In genomic region chr3:13537926-13538325, GRCh38 we compare ENCODE assay signal across 14 cellular contexts. TPM values are rescaled to one million over a fixed set of nuclear protein-coding genes. Genes with fewer than 3 reads are reported as not detected.
DNase-seq lines count a peak whose midpoint lies in the region; ATAC-seq, FAIRE-seq and TF ChIP-seq lines count a peak whose summit lies in the region.
"Had no signal": no experiment of that assay in that cellular context is flagged by ENCODE, and none has a peak within 500 bp of the region (broad histone marks: within the 10 kb centered on the region; RNA-seq: fewer than 3 reads in every experiment).

No MANE protein-coding gene starts in this region.

- ATAC-seq in HepG2: no peak
- ATAC-seq in CD4-positive, alpha-beta T cell (ENCODE audit: poor library complexity): no peak

- intact Hi-C loops in HepG2 (cut with micrococcal nuclease; ENCODE audit: unreplicated experiment): no loop called here
- intact Hi-C loops in CD4-positive, alpha-beta T cell (cut with DNase I, micrococcal nuclease): no loop called here

- no peak overlapping the region for H2BK12ac ChIP-seq in mesenchymal stem cell (ENCODE audit: low read length in 2 of 2)

- TF ChIP-seq RAD21 in HepG2 (CRISPR knock-in tag; IDR thresholded peaks at IDR 0.05): no peak

- no peak overlapping the region for H2BK15ac ChIP-seq in mesenchymal stem cell (ENCODE audit: low read depth, poor library complexity, severe bottlenecking)

- H3K4me3 Mint-ChIP-seq in CD4-positive, alpha-beta T cell: no peak overlapping the region
- H3K4me3 Mint-ChIP-seq: memory B cell; stimulated activated naive CD8-positive, alpha-beta T cell treated with anti-CD3 and anti-CD28 coated beads, Interleukin-15, Interleukin-2, amounts not matched to agents 100 ng/mL and 50 ng/mL, for 24 hours had no signal

- H3K27me3 ChIP-seq in AG04450 (ENCODE audit: control insufficient read depth, insufficient read depth, low read length) (no peaks in the 10 kb centered on the region), brain microvascular endothelial cell (replicated peaks) (no peaks in the 10 kb centered on the region), mesenchymal stem cell (ENCODE audit: control insufficient read depth in 1 of 2, insufficient read depth in 1 of 2, low read length in 2 of 2) (peaks cover 0 to 9% of the 10 kb centered on the region in 2 experiments), HepG2 (ENCODE audit: control insufficient read depth in 1 of 2, insufficient read depth in 2 of 2, low read length in 2 of 2) (peaks cover 9 to 73% of the 10 kb centered on the region in 2 experiments)
- H3K27me3 ChIP-seq in CD4-positive, alpha-beta T cell (ENCODE audit: control insufficient read depth, insufficient read depth, low read length): no peaks in the 10 kb centered on the region

- H3K27ac Mint-ChIP-seq in CD4-positive, alpha-beta T cell: no peak overlapping the region
- H3K27ac Mint-ChIP-seq: memory B cell; stimulated activated naive CD8-positive, alpha-beta T cell treated with anti-CD3 and anti-CD28 coated beads, Interleukin-15, Interleukin-2, amounts not matched to agents 100 ng/mL and 50 ng/mL, for 24 hours had no signal

- in situ Hi-C loops in brain microvascular endothelial cell (cut with HindIII; ENCODE audit: low pct_ligation_motif_present, low sequenced_read_pairs) (no loop called here), HepG2 (cut with HindIII; ENCODE audit: extremely low pct_ligation_motif_present, low pct_unique_long_range_greater_than_20kb) (no loop called here)

- no peak overlapping the region for H2BK120ac ChIP-seq in mesenchymal stem cell (ENCODE audit: low read depth, low read length)

- H3K9ac ChIP-seq in mesenchymal stem cell (ENCODE audit: low read length): peak overlapping the region; percentile 75
- no peak overlapping the region for H3K9ac ChIP-seq in HepG2 (ENCODE audit: insufficient read depth, low read depth, low read length)

- H2AK5ac ChIP-seq in mesenchymal stem cell (ENCODE audit: low read length, severe bottlenecking): no peak overlapping the region

- H3K23ac ChIP-seq in mesenchymal stem cell (ENCODE audit: low read length in 2 of 2): no peak overlapping the region

- H3K9me3 Mint-ChIP-seq in CD4-positive, alpha-beta T cell: no peaks in the 10 kb centered on the region

- peaks cover 21% of the 10 kb centered on the region for H3K9me3 ChIP-seq in AG04450 (ENCODE audit: control insufficient read depth, insufficient read depth, low read length)
- H3K9me3 ChIP-seq in mesenchymal stem cell (ENCODE audit: control insufficient read depth, low read length): peaks cover 10% of the 10 kb centered on the region
- H3K9me3 ChIP-seq in HepG2 (ENCODE audit: low read length): no peaks in the 10 kb centered on the region
- H3K9me3 ChIP-seq in CD4-positive, alpha-beta T cell (ENCODE audit: control insufficient read depth, low read length): no peaks in the 10 kb centered on the region

- FAIRE-seq in HTR-8/SVneo (lab: Jason Lieb, UNC) (no peak), HepG2 (lab: Jason Lieb, UNC) (no peak)

- H3K79me1 ChIP-seq in mesenchymal stem cell (replicated peaks; ENCODE audit: low read length, poor library complexity, severe bottlenecking): no peaks in the 10 kb centered on the region

- H3K4ac ChIP-seq in mesenchymal stem cell (ENCODE audit: low read depth in 1 of 2, low read length in 2 of 2): no peak overlapping the region

- CTCF ChIA-PET in AG04450 (lab: Charles Lee) (interaction anchor here (1.0 to 1.4 kb wide), 3 partner anchors 8 to 110 kb away, joined by 3 to 5 read pairs (median 3); no protein-coding TSS in a partner anchor), HepG2 (lab: Yijun Ruan, JAX; ENCODE audit: low intra/inter-chr PET ratio, low total read pairs) (no interaction called here)
- CTCF ChIA-PET in CD4-positive, alpha-beta T cell (lab: Charles Lee): no interaction called here

- POLR2A ChIA-PET in AG04450 (lab: Yijun Ruan, JAX) (no interaction called here), HepG2 (lab: Yijun Ruan, JAX) (no interaction called here)
- POLR2A ChIA-PET in CD4-positive, alpha-beta T cell (lab: Charles Lee): no interaction called here

- 48% methylated on average over 6 of the region's 6 CpGs for WGBS in mesenchymal stem cell
- 0% methylated on average over 5 of the region's 6 CpGs for WGBS in HepG2 (ENCODE audit: low lambda C conversion rate)

- peaks cover 40% of the 10 kb centered on the region for H3K4me1 ChIP-seq in mesenchymal stem cell (ENCODE audit: control insufficient read depth, insufficient read depth, low read depth, low read length)
- H3K4me1 ChIP-seq in HepG2 (ENCODE audit: insufficient read depth, low read length): no peaks in the 10 kb centered on the region

- H3K36me3 ChIP-seq in brain microvascular endothelial cell (replicated peaks): no peaks in the 10 kb centered on the region
- H3K36me3 ChIP-seq in mesenchymal stem cell (ENCODE audit: control insufficient read depth in 1 of 2, insufficient read depth in 2 of 2, low read depth in 1 of 2, low read length in 2 of 2): no peaks in the 10 kb centered on the region
- no peaks in the 10 kb centered on the region for H3K36me3 ChIP-seq in HepG2 (replicated peaks in 1 of 2; ENCODE audit: control insufficient read depth in 1 of 2, insufficient read depth in 2 of 2, low read length in 2 of 2)
- H3K36me3 ChIP-seq: spleen had no signal

- no peaks in the 10 kb centered on the region for H3K27me3 Mint-ChIP-seq in CD4-positive, alpha-beta T cell

- no TSS peak for BruUV-seq in HepG2 (replicated peaks; lab: Mats Ljungman, UMichigan)

- no peak overlapping the region for H3K14ac ChIP-seq in mesenchymal stem cell (ENCODE audit: low read length in 2 of 2)

- H3K27ac ChIP-seq in AG04450 (ENCODE audit: low read depth, low read length): peak overlapping the region; percentile 48
- peak overlapping the region; percentile 84 for H3K27ac ChIP-seq in brain microvascular endothelial cell
- no peak overlapping the region for H3K27ac ChIP-seq in mesenchymal stem cell (ENCODE audit: low read length, poor library complexity, severe bottlenecking)
- H3K27ac ChIP-seq in HepG2 (ENCODE audit: extremely low read length, insufficient read depth, low read length): no peak overlapping the region
- no peak overlapping the region for H3K27ac ChIP-seq in CD4-positive, alpha-beta T cell (ENCODE audit: low read depth, low read length)
- H3K27ac ChIP-seq: spleen had no signal

- H3K4me3 ChIP-seq in AG04450 (ENCODE audit: low read depth, low read length) (no peak overlapping the region), brain microvascular endothelial cell (ENCODE audit: low read depth, low read length) (no peak overlapping the region), mesenchymal stem cell (ENCODE audit: insufficient read depth in 1 of 2, low read depth in 1 of 2, low read length in 2 of 2) (no peak overlapping the region), HepG2 (replicated peaks in 1 of 3; ENCODE audit: insufficient read depth in 1 of 3, low read depth in 2 of 3, low read length in 3 of 3) (no peak overlapping the region)
- H3K4me3 ChIP-seq: spleen had no signal

- no peak overlapping the region for H2AFZ ChIP-seq in mesenchymal stem cell (ENCODE audit: low read depth, low read length)
- no peak overlapping the region for H2AFZ ChIP-seq in HepG2 (ENCODE audit: low read length)

- no peak overlapping the region for H4K8ac ChIP-seq in mesenchymal stem cell (ENCODE audit: low read length)

- no peak for TF ChIP-seq CTCF in AG04450 (IDR thresholded peaks at IDR 0.05; ENCODE audit: low read depth, low read length)
- TF ChIP-seq CTCF in brain microvascular endothelial cell (IDR thresholded peaks at IDR 0.05; ENCODE audit: low read depth, low read length, missing control alignments): no peak
- TF ChIP-seq CTCF in HepG2 (CRISPR knock-in tag; IDR thresholded peaks at IDR 0.05): no peak
- TF ChIP-seq CTCF in CD4-positive, alpha-beta T cell (IDR thresholded peaks at IDR 0.05): no peak

- H3K4me1 Mint-ChIP-seq in CD4-positive, alpha-beta T cell (ENCODE audit: low read depth): peaks cover 8% of the 10 kb centered on the region

- TF ChIP-seq POLR2A in HepG2 (IDR thresholded peaks at IDR 0.05; ENCODE audit: insufficient read depth in 1 of 2, low read depth in 2 of 2, low read length in 2 of 2): no peak

- no peaks in the 10 kb centered on the region for H3K79me2 ChIP-seq in HepG2 (ENCODE audit: insufficient read depth, low read length)

- H2BK5ac ChIP-seq in mesenchymal stem cell (ENCODE audit: low read depth, low read length, poor library complexity, severe bottlenecking): no peak overlapping the region

- no peak overlapping the region for H4K91ac ChIP-seq in mesenchymal stem cell (ENCODE audit: low read length)

- no peak overlapping the region for H3K18ac ChIP-seq in mesenchymal stem cell (ENCODE audit: low read depth in 1 of 2, low read length in 2 of 2)

- no peaks in the 10 kb centered on the region for H4K20me1 ChIP-seq in HepG2 (ENCODE audit: insufficient read depth, low read length)

- H3K4me2 ChIP-seq in mesenchymal stem cell (ENCODE audit: low read length, poor library complexity, severe bottlenecking) (no peak overlapping the region), HepG2 (ENCODE audit: low read depth, low read length) (no peak overlapping the region)

- H3K36me3 Mint-ChIP-seq in CD4-positive, alpha-beta T cell (ENCODE audit: low read depth): no peaks in the 10 kb centered on the region

- TF ChIP-seq EP300 in HepG2 (IDR thresholded peaks at IDR 0.05; ENCODE audit: low read depth in 2 of 2, low read length in 2 of 2): no peak
- no peak for TF ChIP-seq EP300 in HepG2 (CRISPR knock-in tag; IDR thresholded peaks at IDR 0.05; ENCODE audit: borderline replicate concordance)

- DNase-seq in AG04450 (ENCODE audit: low read depth, low spot score) (peak; percentile 52), HTR-8/SVneo (ENCODE audit: insufficient read length, low spot score) (peak; percentile 69), brain microvascular endothelial cell (peak; percentile 97), mesenchymal stem cell (peak; percentile 85), NCI-H1436 (lab: John Stamatoyannopoulos, UW) (no peak), HepG2 (ENCODE audit: low spot score) (no peak), anterior cingulate cortex (lab: John Stamatoyannopoulos, UW) (no peak)
- DNase-seq in CD4-positive, alpha-beta T cell: no peak
- DNase-seq: activated CD4-positive, CD25-positive, alpha-beta regulatory T cell; activated effector memory CD4-positive, alpha-beta T cell treated with Interleukin-2 at 50 U/mL for 16 hours; NK-92 treated with Interleukin-12 subunit alpha and Interleukin-12 subunit beta, amount 100 ng/mL, for 24 hours had no signal

RNA-seq across cellular contexts. Expression of gene FBLN2, which starts 11.0 kb away (rescaled TPM):
- 15.5 and 23.9 TPM in 2 replicates for polyA plus RNA-seq in AG04450 (2011; rRNA removed)
- polyA minus RNA-seq in AG04450 (2011; rRNA and poly(A)+ RNA removed): 8.4 and 10.4 TPM in 2 replicates
- polyA plus RNA-seq in mesenchymal stem cell (2013, experiment 1 of 2): 39.0 TPM
- polyA plus RNA-seq in mesenchymal stem cell (2013, experiment 2 of 2): 37.8 TPM
- total RNA-seq in HepG2 (2016; rRNA removed; fragmentation: Illumina TruSeq; extraction: Trizol): not detected in 2 replicates
- total RNA-seq in HepG2 (2016; cell fraction: cytosol; rRNA removed; fragmentation: Illumina TruSeq; extraction: Trizol; ENCODE audit: low read depth): not detected in 2 replicates
- not detected in 2 replicates for total RNA-seq in HepG2 (2016; cell fraction: insoluble cytoplasmic fraction; rRNA removed; fragmentation: Illumina TruSeq; extraction: Trizol)
- not detected in 2 replicates for total RNA-seq in HepG2 (2016; cell fraction: membrane; rRNA removed; fragmentation: Illumina TruSeq; extraction: Trizol)
- total RNA-seq in HepG2 (2016; cell fraction: nucleus; rRNA removed; fragmentation: Illumina TruSeq; extraction: Trizol): not detected in 2 replicates
- polyA plus RNA-seq in HepG2 (2011; rRNA removed): 0.04 TPM in 1 of 2 replicates, not detected in the other
- 0.04 TPM in 2 replicates for polyA plus RNA-seq in HepG2 (2011; cell fraction: cytosol; rRNA removed)
- 0.02 and 0.05 TPM in 2 replicates for polyA plus RNA-seq in HepG2 (2011; cell fraction: nucleus; rRNA removed)
- 0.05 and 0.08 TPM in 2 replicates for polyA plus RNA-seq in HepG2 (2012)
- polyA plus RNA-seq in HepG2 (2016; cell fraction: cytosol; fragmentation: Illumina TruSeq; extraction: Trizol; ENCODE audit: low read depth): not detected in 2 replicates
- not detected in 2 replicates for polyA plus RNA-seq in HepG2 (2016; cell fraction: insoluble cytoplasmic fraction; fragmentation: Illumina TruSeq; extraction: Trizol; ENCODE audit: low read depth)
- not detected in 2 replicates for polyA plus RNA-seq in HepG2 (2016; cell fraction: membrane; fragmentation: Illumina TruSeq; extraction: Trizol; ENCODE audit: low read depth)
- polyA plus RNA-seq in HepG2 (2016; cell fraction: nucleus; fragmentation: Illumina TruSeq; extraction: Trizol; ENCODE audit: insufficient read depth, low read depth): not detected in 2 replicates
- polyA minus RNA-seq in HepG2 (2011; rRNA and poly(A)+ RNA removed; ENCODE audit: low replicate concordance): 0.06 and 0.12 TPM in 2 replicates
- polyA minus RNA-seq in HepG2 (2011; cell fraction: cytosol; rRNA and poly(A)+ RNA removed): not detected in 2 replicates
- polyA minus RNA-seq in HepG2 (2011; cell fraction: nucleus; rRNA and poly(A)+ RNA removed): 0.37 TPM in 1 of 2 replicates, not detected in the other
- under 1 TPM; 0.19 to 0.25 TPM for total RNA-seq in CD4-positive, alpha-beta T cell

RNA-seq across cellular contexts. Expression of gene HDAC11, which starts 57.8 kb away (rescaled TPM):
- polyA plus RNA-seq in AG04450 (2011; rRNA removed) (7.1 and 7.5 TPM in 2 replicates), HepG2 (2011; rRNA removed) (33.1 and 49.7 TPM in 2 replicates)
- polyA minus RNA-seq in AG04450 (2011; rRNA and poly(A)+ RNA removed): 10.5 and 13.6 TPM in 2 replicates
- polyA plus RNA-seq in mesenchymal stem cell (2013, experiment 1 of 2): 7.0 TPM
- 9.6 TPM for polyA plus RNA-seq in mesenchymal stem cell (2013, experiment 2 of 2)
- 10.5 and 13.7 TPM in 2 replicates for total RNA-seq in HepG2 (2016; rRNA removed; fragmentation: Illumina TruSeq; extraction: Trizol)
- total RNA-seq in HepG2 (2016; cell fraction: cytosol; rRNA removed; fragmentation: Illumina TruSeq; extraction: Trizol; ENCODE audit: low read depth): 4.0 and 4.5 TPM in 2 replicates
- 8.3 and 12.0 TPM in 2 replicates for total RNA-seq in HepG2 (2016; cell fraction: insoluble cytoplasmic fraction; rRNA removed; fragmentation: Illumina TruSeq; extraction: Trizol)
- 8.1 and 8.4 TPM in 2 replicates for total RNA-seq in HepG2 (2016; cell fraction: membrane; rRNA removed; fragmentation: Illumina TruSeq; extraction: Trizol)
- 5.7 and 8.2 TPM in 2 replicates for total RNA-seq in HepG2 (2016; cell fraction: nucleus; rRNA removed; fragmentation: Illumina TruSeq; extraction: Trizol)
- polyA plus RNA-seq in HepG2 (2011; cell fraction: cytosol; rRNA removed): 45.0 and 52.1 TPM in 2 replicates
- polyA plus RNA-seq in HepG2 (2011; cell fraction: nucleus; rRNA removed): 54.1 and 56.2 TPM in 2 replicates
- polyA plus RNA-seq in HepG2 (2012): 51.6 and 55.6 TPM in 2 replicates
- 4.4 and 6.3 TPM in 2 replicates for polyA plus RNA-seq in HepG2 (2016; cell fraction: cytosol; fragmentation: Illumina TruSeq; extraction: Trizol; ENCODE audit: low read depth)
- 9.3 and 10.5 TPM in 2 replicates for polyA plus RNA-seq in HepG2 (2016; cell fraction: insoluble cytoplasmic fraction; fragmentation: Illumina TruSeq; extraction: Trizol; ENCODE audit: low read depth)
- polyA plus RNA-seq in HepG2 (2016; cell fraction: membrane; fragmentation: Illumina TruSeq; extraction: Trizol; ENCODE audit: low read depth): 7.6 and 9.8 TPM in 2 replicates
- polyA plus RNA-seq in HepG2 (2016; cell fraction: nucleus; fragmentation: Illumina TruSeq; extraction: Trizol; ENCODE audit: insufficient read depth, low read depth): 10.6 and 11.8 TPM in 2 replicates
- polyA minus RNA-seq in HepG2 (2011; rRNA and poly(A)+ RNA removed; ENCODE audit: low replicate concordance): 4.8 and 66.6 TPM in 2 replicates
- polyA minus RNA-seq in HepG2 (2011; cell fraction: cytosol; rRNA and poly(A)+ RNA removed): 29.4 and 31.1 TPM in 2 replicates
- polyA minus RNA-seq in HepG2 (2011; cell fraction: nucleus; rRNA and poly(A)+ RNA removed): 21.3 and 22.1 TPM in 2 replicates
- 1 to 10 TPM; 4.5 to 4.6 TPM for total RNA-seq in CD4-positive, alpha-beta T cell

Comparison
In these comparisons a context has a peak if more than half of its experiments do, and no peak if none do; other contexts are left out.
1. DNase-seq: peak in AG04450 (single experiment), HTR-8/SVneo (single experiment), brain microvascular endothelial cell (single experiment) and mesenchymal stem cell (single experiment); none in NCI-H1436 (single experiment), HepG2 (single experiment), anterior cingulate cortex (0 of 58) and CD4-positive, alpha-beta T cell (0 of 10).
2. H3K27ac ChIP-seq: peak in AG04450 (single experiment) and brain microvascular endothelial cell (single experiment); none in mesenchymal stem cell (single experiment), HepG2 (single experiment) and CD4-positive, alpha-beta T cell (single experiment).